In the genomic region with DNA sequence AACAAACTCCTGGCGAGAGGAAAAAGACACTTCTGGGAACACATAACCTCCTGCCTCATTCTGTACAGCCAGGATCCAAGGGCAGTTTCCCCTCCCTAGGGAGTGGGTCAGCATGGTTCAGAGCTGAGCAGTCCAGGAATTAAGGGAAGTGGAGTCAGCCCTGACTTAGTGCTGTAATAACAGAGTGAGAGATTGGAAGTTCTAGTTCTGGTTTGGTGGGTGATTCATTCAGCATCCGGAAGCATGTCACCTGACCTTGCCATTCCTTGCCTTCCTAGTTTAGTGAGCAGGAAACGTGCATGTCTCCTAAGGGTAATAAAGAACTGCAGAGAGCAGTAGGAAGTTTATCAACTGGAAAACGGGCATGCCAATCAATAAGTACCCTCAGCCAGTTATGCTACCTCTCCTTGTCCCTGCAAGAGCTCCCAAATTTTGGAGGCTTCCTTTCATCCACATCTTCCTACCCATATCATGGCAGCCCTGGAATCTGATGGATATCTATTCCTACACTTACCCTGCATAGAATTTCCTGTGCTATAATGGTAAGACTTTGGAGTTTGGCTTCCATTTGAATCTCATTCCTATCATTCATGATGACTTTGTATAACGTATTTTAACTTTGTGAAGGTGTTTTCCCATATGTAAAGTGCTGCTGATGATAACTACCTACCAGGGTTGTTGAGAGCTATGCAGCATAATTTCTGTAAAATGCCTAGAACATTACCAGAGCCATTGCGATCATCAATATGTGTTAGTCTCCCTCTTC, we compare ENCODE assay signal across 14 cellular contexts. TPM values are rescaled to one million over a fixed set of nuclear protein-coding genes. Genes with fewer than 3 reads are reported as not detected.
DNase-seq lines count a peak whose midpoint lies in the region; ATAC-seq, FAIRE-seq and TF ChIP-seq lines count a peak whose summit lies in the region.
"Had no signal": no experiment of that assay in that cellular context is flagged by ENCODE, and none has a peak within 500 bp of the region (broad histone marks: within the 10 kb centered on the region; RNA-seq: fewer than 3 reads in every experiment).

No MANE protein-coding gene starts in this region.

- CTCF ChIA-PET in endothelial cell of umbilical vein (lab: Charles Lee) = interaction anchor here (0.8 to 1.6 kb wide), 7 partner anchors 17 to 76 kb away, joined by 3 to 9 read pairs (median 5); no protein-coding TSS in a partner anchor

- peaks cover 48% of the 10 kb centered on the region for H3K4me1 ChIP-seq in endothelial cell of umbilical vein (ENCODE audit: control insufficient read depth, extremely low read depth, insufficient read depth, low read length)
- no peaks in the 10 kb centered on the region for H3K4me1 ChIP-seq in neural progenitor cell
- H3K4me1 ChIP-seq in effector memory CD4-positive, alpha-beta T cell (ENCODE audit: control insufficient read depth, insufficient read depth, low read length, poor library complexity, severe bottlenecking) = no peaks in the 10 kb centered on the region
- no peaks in the 10 kb centered on the region for H3K4me1 ChIP-seq in lower lobe of right lung

- H3K79me2 ChIP-seq in endothelial cell of umbilical vein (ENCODE audit: control insufficient read depth, insufficient read depth, low read length) (peaks cover 42% of the 10 kb centered on the region), neural progenitor cell (ENCODE audit: low read depth) (no peaks in the 10 kb centered on the region)

- H3K9me3 Mint-ChIP-seq in neural progenitor cell = peaks cover 22% of the 10 kb centered on the region

- TF ChIP-seq CTCF in endothelial cell of umbilical vein (IDR thresholded peaks at IDR 0.05; ENCODE audit: extremely low read depth in 1 of 2, insufficient read depth in 1 of 2, low read depth in 1 of 2, low read length in 2 of 2) (no peak), neural progenitor cell (IDR thresholded peaks at IDR 0.05) (no peak), lower lobe of right lung (IDR thresholded peaks at IDR 0.05) (no peak)

- no peaks in the 10 kb centered on the region for H3K27me3 ChIP-seq in endothelial cell of umbilical vein (ENCODE audit: control insufficient read depth in 2 of 2, insufficient read depth in 2 of 2, low read length in 2 of 2)
- no peaks in the 10 kb centered on the region for H3K27me3 ChIP-seq in neural progenitor cell
- no peaks in the 10 kb centered on the region for H3K27me3 ChIP-seq in effector memory CD4-positive, alpha-beta T cell (replicated peaks; ENCODE audit: control insufficient read depth, insufficient read depth, low read length, poor library complexity, severe bottlenecking)
- H3K27me3 ChIP-seq in lower lobe of right lung (ENCODE audit: low read depth) = no peaks in the 10 kb centered on the region

- H3K4me3 Mint-ChIP-seq in neural progenitor cell = no peak overlapping the region
- H3K4me3 Mint-ChIP-seq: immature natural killer cell; natural killer cell treated with Interleukin-12 subunit alpha and Interleukin-12 subunit beta and Interleukin-15 and Interleukin-18, amount 100 ng/mL, for 72 hours had no signal

- H3K9ac ChIP-seq in endothelial cell of umbilical vein (replicated peaks; ENCODE audit: extremely low read depth, insufficient read depth, low read length) (peak overlapping the region; percentile 86), neural progenitor cell (no peak overlapping the region)

- H3K9me3 ChIP-seq in endothelial cell of umbilical vein (replicated peaks; ENCODE audit: control insufficient read depth, insufficient read depth, low read length) (peaks cover 4% of the 10 kb centered on the region), neural progenitor cell (ENCODE audit: low read depth) (no peaks in the 10 kb centered on the region), lower lobe of right lung (peaks cover 23% of the 10 kb centered on the region)
- H3K9me3 ChIP-seq in effector memory CD4-positive, alpha-beta T cell (ENCODE audit: control insufficient read depth, low read length) = no peaks in the 10 kb centered on the region

- peak; percentile 61 for DNase-seq in AG08395 (ENCODE audit: low spot score)
- DNase-seq in LoVo (ENCODE audit: low spot score) = peak; percentile 10
- peak; percentile 99 for DNase-seq in endothelial cell of umbilical vein (ENCODE audit: low read depth, low spot score)
- DNase-seq in left colon = peak in 1 of 2 donors; percentile 67
- DNase-seq in neural progenitor cell (ENCODE audit: low spot score) = no peak
- DNase-seq in effector memory CD4-positive, alpha-beta T cell = no peak
- DNase-seq in lower lobe of right lung = no peak
- DNase-seq: activated CD8-positive, alpha-beta memory T cell treated with anti-CD3 and anti-CD28 coated beads, Interleukin-2, amount 50 U/mL, for 48 hours; immature natural killer cell; NCI-H524 treated with DMSO at 0.1 percent for 48 hours had no signal

- intact Hi-C loops in endothelial cell of umbilical vein (cut with micrococcal nuclease) = loop anchor here (1.0 to 10.0 kb wide), 7 partner anchors 17 to 607 kb away; a partner anchor contains a TSS
- intact Hi-C loops in left colon (cut with DNase I, micrococcal nuclease) = no loop called here
- intact Hi-C loops in lower lobe of right lung (cut with DNase I) = no loop called here

- BruUV-seq in endothelial cell of umbilical vein (replicated peaks; lab: Mats Ljungman, UMichigan) = TSS peak; percentile 90

- H2AFZ ChIP-seq in endothelial cell of umbilical vein (ENCODE audit: low read depth, low read length) (no peak overlapping the region), neural progenitor cell (replicated peaks) (no peak overlapping the region)

- ATAC-seq in left colon = peak; percentile 81
- ATAC-seq in GM19395 (IDR thresholded peaks at IDR 0.05; ENCODE audit: unreplicated experiment) = no peak
- no peak for ATAC-seq in lower lobe of right lung
- ATAC-seq: natural killer cell treated with Interleukin-12 subunit alpha and Interleukin-12 subunit beta and Interleukin-15 and Interleukin-18, amount 100 ng/mL, for 72 hours had no signal

- dilution Hi-C loops in endothelial cell of umbilical vein (cut with MboI; ENCODE audit: extremely low pct_ligation_motif_present, low sequenced_read_pairs) = no loop called here

- no peaks in the 10 kb centered on the region for H3K4me1 Mint-ChIP-seq in neural progenitor cell
- H3K4me1 Mint-ChIP-seq: immature natural killer cell had no signal

- peak overlapping the region in 1 of 3 experiments; percentile 43 for H3K4me3 ChIP-seq in endothelial cell of umbilical vein (replicated peaks in 1 of 3; ENCODE audit: insufficient read depth in 1 of 3, low read depth in 1 of 3, low read length in 3 of 3)
- no peak overlapping the region for H3K4me3 ChIP-seq in neural progenitor cell
- H3K4me3 ChIP-seq in effector memory CD4-positive, alpha-beta T cell (ENCODE audit: insufficient read depth, low read depth, low read length, poor library complexity, severe bottlenecking) = no peak overlapping the region
- no peak overlapping the region for H3K4me3 ChIP-seq in lower lobe of right lung

- H3K27ac Mint-ChIP-seq in neural progenitor cell = no peak overlapping the region
- H3K27ac Mint-ChIP-seq: immature natural killer cell; natural killer cell treated with Interleukin-12 subunit alpha and Interleukin-12 subunit beta and Interleukin-15 and Interleukin-18, amount 100 ng/mL, for 72 hours had no signal

- no peaks in the 10 kb centered on the region for H3K36me3 Mint-ChIP-seq in neural progenitor cell

- POLR2A ChIA-PET in endothelial cell of umbilical vein (lab: Charles Lee) = interaction anchor here (1.0 kb wide), 1 partner anchor 28 kb away, joined by 3 read pairs; no protein-coding TSS in a partner anchor

- no peaks in the 10 kb centered on the region for H3F3A ChIP-seq in neural progenitor cell (ENCODE audit: low read depth)

- H3K9me1 ChIP-seq in endothelial cell of umbilical vein (replicated peaks; ENCODE audit: control insufficient read depth, extremely low read depth, insufficient read depth, low read length) = no peaks in the 10 kb centered on the region

- H3K4me2 ChIP-seq in endothelial cell of umbilical vein (ENCODE audit: insufficient read depth, low read length) = peak overlapping the region; percentile 87
- no peak overlapping the region for H3K4me2 ChIP-seq in neural progenitor cell

- H4K20me1 ChIP-seq in endothelial cell of umbilical vein (replicated peaks; ENCODE audit: control insufficient read depth, extremely low read depth, insufficient read depth, low read length) = no peaks in the 10 kb centered on the region
- H4K20me1 ChIP-seq in neural progenitor cell (ENCODE audit: low read depth) = no peaks in the 10 kb centered on the region

- H3K27ac ChIP-seq in endothelial cell of umbilical vein (ENCODE audit: insufficient read depth, low read depth, low read length) (peak overlapping the region; percentile 98), neural progenitor cell (no peak overlapping the region), lower lobe of right lung (no peak overlapping the region)
- no peak overlapping the region for H3K27ac ChIP-seq in effector memory CD4-positive, alpha-beta T cell (ENCODE audit: insufficient read depth, low read length, poor library complexity, severe bottlenecking)
- H3K27ac ChIP-seq: HL-60 had no signal

- H3K27me3 Mint-ChIP-seq in neural progenitor cell (ENCODE audit: insufficient read depth, low read depth) = no peaks in the 10 kb centered on the region

- FAIRE-seq in endothelial cell of umbilical vein (lab: Jason Lieb, UNC) = peak; percentile 99
- FAIRE-seq: GM18507 had no signal

- TF ChIP-seq POLR2A in endothelial cell of umbilical vein (IDR thresholded peaks at IDR 0.05; ENCODE audit: low read depth, low read length) = peak; percentile 95

- H3K36me3 ChIP-seq in endothelial cell of umbilical vein (ENCODE audit: control insufficient read depth in 2 of 2, extremely low read depth in 1 of 2, insufficient read depth in 2 of 2, low read length in 2 of 2) (peaks cover 0 to 6% of the 10 kb centered on the region in 2 experiments), neural progenitor cell (no peaks in the 10 kb centered on the region), lower lobe of right lung (no peaks in the 10 kb centered on the region)
- no peaks in the 10 kb centered on the region for H3K36me3 ChIP-seq in effector memory CD4-positive, alpha-beta T cell (ENCODE audit: control insufficient read depth, insufficient read depth, low read length)

RNA-seq across cellular contexts. Expression of a gene that starts 28.5 kb away (rescaled TPM):
- total RNA-seq in endothelial cell of umbilical vein = 45.4 and 48.3 TPM in 2 replicates
- 6.2 and 8.9 TPM in 2 replicates for polyA plus RNA-seq in endothelial cell of umbilical vein
- polyA plus RNA-seq in endothelial cell of umbilical vein (2011; cell fraction: cytosol; rRNA removed) = 15.5 and 20.1 TPM in 2 replicates
- polyA plus RNA-seq in endothelial cell of umbilical vein (2011; cell fraction: nucleus; rRNA removed) = 12.0 and 22.9 TPM in 2 replicates
- polyA plus RNA-seq in endothelial cell of umbilical vein (2012) = 26.8 and 45.8 TPM in 2 replicates
- 7.6 and 7.8 TPM in 2 replicates for polyA minus RNA-seq in endothelial cell of umbilical vein
- polyA minus RNA-seq in endothelial cell of umbilical vein (2011; cell fraction: cytosol; rRNA and poly(A)+ RNA removed) = 14.5 TPM
- 20.4 and 38.1 TPM in 2 replicates for polyA minus RNA-seq in endothelial cell of umbilical vein (2011; cell fraction: nucleus; rRNA and poly(A)+ RNA removed)
- total RNA-seq in left colon = 10 to 100 TPM; 10.4 to 13.4 TPM
- total RNA-seq in neural progenitor cell (ENCODE audit: low replicate concordance) = 37.4 and 53.5 TPM in 2 replicates
- 19.7 TPM for total RNA-seq in lower lobe of right lung

RNA-seq across cellular contexts. Expression of a gene that starts 31.9 kb away (rescaled TPM):
- total RNA-seq in endothelial cell of umbilical vein (14.6 and 15.2 TPM in 2 replicates), left colon (10 to 100 TPM; 36.3 to 41.9 TPM), neural progenitor cell (ENCODE audit: low replicate concordance) (0.06 and 0.15 TPM in 2 replicates), lower lobe of right lung (0.53 TPM)
- polyA plus RNA-seq in endothelial cell of umbilical vein = 6.0 and 7.7 TPM in 2 replicates
- polyA plus RNA-seq in endothelial cell of umbilical vein (2011; cell fraction: cytosol; rRNA removed) = 8.9 and 10.0 TPM in 2 replicates
- 24.1 and 25.8 TPM in 2 replicates for polyA plus RNA-seq in endothelial cell of umbilical vein (2011; cell fraction: nucleus; rRNA removed)
- polyA plus RNA-seq in endothelial cell of umbilical vein (2012) = 13.7 and 18.0 TPM in 2 replicates
- 31.6 and 37.7 TPM in 2 replicates for polyA minus RNA-seq in endothelial cell of umbilical vein
- 3.6 TPM for polyA minus RNA-seq in endothelial cell of umbilical vein (2011; cell fraction: cytosol; rRNA and poly(A)+ RNA removed)
- polyA minus RNA-seq in endothelial cell of umbilical vein (2011; cell fraction: nucleus; rRNA and poly(A)+ RNA removed) = 12.6 and 24.4 TPM in 2 replicates

Comparison
In these comparisons a context has a peak if more than half of its experiments do, and no peak if none do; other contexts are left out.
1. DNase-seq: peak in AG08395 (single experiment), LoVo (single experiment) and endothelial cell of umbilical vein (single experiment); none in neural progenitor cell (single experiment), effector memory CD4-positive, alpha-beta T cell (0 of 3) and lower lobe of right lung (single experiment).
2. RNA of a gene that starts 31.9 kb away (total RNA-seq): 36.3 to 41.9 TPM in left colon and 14.6 to 15.2 TPM in endothelial cell of umbilical vein; 0.53 TPM in lower lobe of right lung (single experiment) and 0.06 to 0.15 TPM in neural progenitor cell; every median in the first group is over 10 times any median in the second.